ENCODE assay signal across 8 cellular contexts in the genomic region with DNA sequence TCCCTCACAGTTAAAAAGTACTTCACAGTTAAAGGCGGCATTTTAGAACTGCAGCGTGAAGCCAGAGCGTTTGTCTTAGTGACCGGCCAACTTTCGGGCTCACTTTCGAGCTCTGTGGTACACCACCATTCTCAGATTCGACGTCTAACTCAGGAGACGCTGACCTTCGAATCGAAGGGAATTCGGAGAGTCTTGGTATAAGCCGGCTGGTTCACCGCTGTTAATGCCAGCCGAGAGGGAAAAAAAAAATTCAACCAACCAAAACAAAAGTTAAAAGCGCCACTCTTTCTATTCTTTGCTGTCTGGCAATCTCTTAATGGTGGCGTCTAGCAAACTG. TPM values are rescaled to one million over a fixed set of nuclear protein-coding genes. Genes with fewer than 3 reads are reported as not detected.
DNase-seq lines count a peak whose midpoint lies in the region; ATAC-seq and TF ChIP-seq lines count a peak whose summit lies in the region.

No MANE protein-coding gene starts in this region.

- TF ChIP-seq CTCF in OCI-LY3 (IDR thresholded peaks at IDR 0.05; ENCODE audit: low read depth, low read length): no peak
- TF ChIP-seq CTCF in osteoblast (IDR thresholded peaks at IDR 0.05; ENCODE audit: extremely low read depth, low read depth, low read length): no peak

- H3K4me3 ChIP-seq in OCI-LY3 (ENCODE audit: low read length): peak overlapping the region; percentile 92
- H3K4me3 ChIP-seq in osteoblast (ENCODE audit: insufficient read depth, low read length): peak overlapping the region; percentile 87

- H3K27ac ChIP-seq in OCI-LY3 (ENCODE audit: low read length): peak overlapping the region; percentile 23; the same call in 1 of the 2 replicates
- peak overlapping the region; percentile 70 for H3K27ac ChIP-seq in osteoblast (ENCODE audit: low read depth, low read length)

- H2AFZ ChIP-seq in OCI-LY3 (ENCODE audit: low read depth, low read length) (peak overlapping the region; percentile 84), osteoblast (ENCODE audit: low read length) (peak overlapping the region; percentile 94)

- H3K4me1 ChIP-seq in OCI-LY3 (ENCODE audit: low read length) (peaks cover 17% of the 10 kb centered on the region), osteoblast (ENCODE audit: insufficient read depth, low read length) (peaks cover 27% of the 10 kb centered on the region)

- peak; percentile 1 for ATAC-seq in esophagus mucosa

- peak overlapping the region; percentile 96 for H3K4me2 ChIP-seq in OCI-LY3 (ENCODE audit: low read length)
- peak overlapping the region; percentile 96 for H3K4me2 ChIP-seq in osteoblast (ENCODE audit: insufficient read depth, low read length)

- POLR2A ChIA-PET in HEK293T (lab: Yijun Ruan, JAX): interaction anchor here (0.7 to 1.8 kb wide), 4 partner anchors 12 to 191 kb away, joined by 3 to 9 read pairs (median 6); partner anchors contain the start of gene SNX2

- no peaks in the 10 kb centered on the region for H3K9me3 ChIP-seq in OCI-LY3 (ENCODE audit: insufficient read depth, low read length)
- no peaks in the 10 kb centered on the region for H3K9me3 ChIP-seq in osteoblast (ENCODE audit: low read depth, low read length)

- H3K36me3 ChIP-seq in OCI-LY3 (replicated peaks; ENCODE audit: low read depth, low read length) (no peaks in the 10 kb centered on the region), osteoblast (ENCODE audit: insufficient read depth, low read length) (no peaks in the 10 kb centered on the region)

- DNase-seq in NCI-H2171 treated with DMSO at 0.1 percent for 48 hours (lab: John Stamatoyannopoulos, UW): peak; percentile 23
- DNase-seq in NCI-H2171 (lab: John Stamatoyannopoulos, UW): no peak
- DNase-seq in HEK293T (ENCODE audit: extremely low spot score): no peak
- DNase-seq in osteoblast (ENCODE audit: insufficient read length, low spot score, missing footprints): no peak
- DNase-seq in HCEC 1CT: no peak
- DNase-seq in mesenteric fat pad (ENCODE audit: low spot score): no peak

- H3K79me2 ChIP-seq in OCI-LY3 (ENCODE audit: low read length) (no peaks in the 10 kb centered on the region), osteoblast (ENCODE audit: insufficient read depth, low read length) (peaks cover 26% of the 10 kb centered on the region)

- H4K20me1 ChIP-seq in OCI-LY3 (ENCODE audit: insufficient read depth, low read length) (no peaks in the 10 kb centered on the region), osteoblast (ENCODE audit: insufficient read depth, low read length) (no peaks in the 10 kb centered on the region)

- H3K27me3 ChIP-seq in OCI-LY3 (ENCODE audit: low read depth, low read length): no peaks in the 10 kb centered on the region
- H3K27me3 ChIP-seq in osteoblast (ENCODE audit: insufficient read depth, low read length): no peaks in the 10 kb centered on the region

- H3K9ac ChIP-seq in OCI-LY3 (ENCODE audit: low read length): peak overlapping the region; percentile 85

- CTCF ChIA-PET in HEK293T (lab: Yijun Ruan, JAX): interaction anchor here (0.6 kb wide), 1 partner anchor 71 kb away, joined by 3 read pairs; no protein-coding TSS in a partner anchor

TF ChIP-seq in HEK293T, 16 proteins besides CTCF, POLR2A, EP300 and RAD21:
- TF ChIP-seq BHLHE40 (IDR thresholded peaks at IDR 0.05; ENCODE audit: borderline replicate concordance) (no peak), SP1 (IDR thresholded peaks at IDR 0.05) (no peak), FOXK2 (IDR thresholded peaks at IDR 0.05) (no peak), L3MBTL2 (conservative IDR thresholded peaks at IDR 0.05) (peak; percentile 58), ELF4 (IDR thresholded peaks at IDR 0.05) (no peak), ARNT (IDR thresholded peaks at IDR 0.05) (no peak), NFRKB (IDR thresholded peaks at IDR 0.05) (no peak), LEF1 (IDR thresholded peaks at IDR 0.05; ENCODE audit: borderline replicate concordance) (no peak)

RNA-seq across cellular contexts. Expression of gene SNX24, which starts 0.5 kb away (rescaled TPM):
- total RNA-seq in esophagus mucosa (31.8 TPM), osteoblast (22.7 and 26.4 TPM in 2 replicates), mesenteric fat pad (14.9 TPM)
